ENCODE assay signal across 28 cellular contexts in the genomic region with DNA sequence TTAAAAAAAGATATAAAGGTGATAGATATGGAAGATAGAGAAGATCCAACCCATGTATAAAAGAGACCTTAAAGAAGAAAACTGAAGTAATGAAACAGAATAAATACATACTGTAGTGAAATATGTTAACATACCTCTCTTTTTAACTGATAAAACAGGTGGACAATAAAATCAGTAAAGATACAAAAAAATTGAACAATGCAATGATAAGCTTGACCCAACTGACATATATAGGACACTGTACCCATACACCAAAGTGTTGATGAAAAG. TPM values are rescaled to one million over a fixed set of nuclear protein-coding genes. Genes with fewer than 3 reads are reported as not detected.
"Had no signal": no experiment of that assay in that cellular context is flagged by ENCODE, and none has a peak within 500 bp of the region (broad histone marks: within the 10 kb centered on the region; RNA-seq: fewer than 3 reads in every experiment).

No MANE protein-coding gene starts in this region.

- DNase-seq: activated CD4-positive, alpha-beta T cell treated with anti-CD3 and anti-CD28 coated beads, Interleukin-2, amount 10 ng/mL, durations not matched to agents 24 days and 14 days; activated CD4-positive, alpha-beta T cell treated with anti-CD3 and anti-CD28 coated beads, Interleukin-2, amount 50 U/mL, for 4 hours; activated CD8-positive, alpha-beta T cell treated with anti-CD3 and anti-CD28 coated beads for 36 hours; activated effector memory CD4-positive, alpha-beta T cell treated with anti-CD3 and anti-CD28 coated beads, Interleukin-2, amount 50 U/mL, for 16 hours; activated naive CD4-positive, alpha-beta T cell; activated naive CD4-positive, alpha-beta T cell treated with anti-CD3 and anti-CD28 coated beads, Interleukin-2, amount 50 U/mL, for 16 hours; activated naive CD8-positive, alpha-beta T cell treated with anti-CD3 and anti-CD28 coated beads for 36 hours; activated T-cell treated with anti-CD3 and anti-CD28 coated beads, Interleukin-2, amount 50 U/mL, for 1 hour; activated T-cell treated with anti-CD3 and anti-CD28 coated beads, Interleukin-2, amount 50 U/mL, for 72 hours; amniotic stem cell; aorta; MM.1S; NCI-H187; NCI-H2029 treated with DMSO at 0.1 percent for 48 hours; NCI-H2227 treated with DMSO at 0.1 percent for 48 hours; NCI-H446 treated with DMSO at 0.1 percent for 48 hours; Peyer's patch; RPMI8226; SHP77 treated with DMSO at 0.1 percent for 48 hours; SK-N-SH had no signal

- H3K9ac ChIP-seq: KMS-11, SK-N-SH had no signal

- H3K4me3 ChIP-seq: cardiac muscle cell, Peyer's patch, SJSA1 had no signal

- H3K27ac ChIP-seq: cardiac muscle cell, KMS-11, Peyer's patch, SJSA1 had no signal

- H3K36me3 ChIP-seq: cardiac muscle cell, Peyer's patch, SJSA1 had no signal

- H3K36me3 Mint-ChIP-seq: activated naive CD8-positive, alpha-beta T cell treated with anti-CD3 and anti-CD28 coated beads for 36 hours had no signal

- H3K27ac Mint-ChIP-seq: activated CD4-positive, alpha-beta T cell treated with anti-CD3 and anti-CD28 coated beads, Interleukin-2, amount 10 ng/mL, durations not matched to agents 24 days and 14 days; activated CD8-positive, alpha-beta T cell treated with anti-CD3 and anti-CD28 coated beads for 36 hours; activated naive CD8-positive, alpha-beta T cell treated with anti-CD3 and anti-CD28 coated beads for 36 hours; activated T-helper 17 cell treated with anti-CD3 and anti-CD28 coated beads, Interleukin-2, amount 50 U/mL, for 72 hours; T-helper 1 cell treated with Interleukin-12 subunit alpha and Interleukin-12 subunit beta and Interleukin-4 antibody, amounts not matched to agents 30 μg/mL and 1 μg/mL, for 36 hours; T-helper 2 cell treated with Interferon-gamma antibody and Interleukin-4, amounts not matched to agents 5 μg/mL and 100 μg/mL, for 36 hours had no signal

- H3K4me2 ChIP-seq: KMS-11, SK-N-SH had no signal

- H3K4me3 Mint-ChIP-seq: activated CD4-positive, alpha-beta T cell treated with anti-CD3 and anti-CD28 coated beads, Interleukin-2, amount 10 ng/mL, durations not matched to agents 24 days and 14 days; activated CD8-positive, alpha-beta T cell treated with anti-CD3 and anti-CD28 coated beads for 36 hours; activated naive CD8-positive, alpha-beta T cell treated with anti-CD3 and anti-CD28 coated beads for 36 hours; activated T-cell treated with anti-CD3 and anti-CD28 coated beads, Interleukin-2, amount 50 U/mL, for 72 hours; activated T-helper 17 cell treated with anti-CD3 and anti-CD28 coated beads, Interleukin-2, amount 50 U/mL, for 72 hours; T-helper 1 cell treated with Interleukin-12 subunit alpha and Interleukin-12 subunit beta and Interleukin-4 antibody, amounts not matched to agents 30 μg/mL and 1 μg/mL, for 36 hours; T-helper 2 cell treated with Interferon-gamma antibody and Interleukin-4, amounts not matched to agents 5 μg/mL and 100 μg/mL, for 36 hours had no signal

- H3K4me1 ChIP-seq: Peyer's patch, SJSA1 had no signal

- H3K27me3 Mint-ChIP-seq: activated CD4-positive, alpha-beta T cell treated with anti-CD3 and anti-CD28 coated beads, Interleukin-2, amount 10 ng/mL, durations not matched to agents 24 days and 14 days; activated CD8-positive, alpha-beta T cell treated with anti-CD3 and anti-CD28 coated beads for 36 hours had no signal

- ATAC-seq: activated CD8-positive, alpha-beta T cell treated with anti-CD3 and anti-CD28 coated beads for 36 hours; activated T-cell treated with anti-CD3 and anti-CD28 coated beads, Interleukin-2, amount 50 U/mL, for 72 hours; activated T-helper 17 cell treated with anti-CD3 and anti-CD28 coated beads, Interleukin-2, amount 50 U/mL, for 72 hours; PC-3 had no signal

- H3K27me3 ChIP-seq: cardiac muscle cell, Peyer's patch, SJSA1 had no signal

RNA-seq across cellular contexts. Expression of a gene that starts 17.4 kb away (rescaled TPM):
- total RNA-seq: cardiac muscle cell, LHCN-M2, PC-3, SJSA1 had no signal
- polyA plus RNA-seq: cardiac muscle cell, SK-N-SH had no signal
